Comparison of ENCODE assay signal across 8 cellular contexts in the genomic region with DNA sequence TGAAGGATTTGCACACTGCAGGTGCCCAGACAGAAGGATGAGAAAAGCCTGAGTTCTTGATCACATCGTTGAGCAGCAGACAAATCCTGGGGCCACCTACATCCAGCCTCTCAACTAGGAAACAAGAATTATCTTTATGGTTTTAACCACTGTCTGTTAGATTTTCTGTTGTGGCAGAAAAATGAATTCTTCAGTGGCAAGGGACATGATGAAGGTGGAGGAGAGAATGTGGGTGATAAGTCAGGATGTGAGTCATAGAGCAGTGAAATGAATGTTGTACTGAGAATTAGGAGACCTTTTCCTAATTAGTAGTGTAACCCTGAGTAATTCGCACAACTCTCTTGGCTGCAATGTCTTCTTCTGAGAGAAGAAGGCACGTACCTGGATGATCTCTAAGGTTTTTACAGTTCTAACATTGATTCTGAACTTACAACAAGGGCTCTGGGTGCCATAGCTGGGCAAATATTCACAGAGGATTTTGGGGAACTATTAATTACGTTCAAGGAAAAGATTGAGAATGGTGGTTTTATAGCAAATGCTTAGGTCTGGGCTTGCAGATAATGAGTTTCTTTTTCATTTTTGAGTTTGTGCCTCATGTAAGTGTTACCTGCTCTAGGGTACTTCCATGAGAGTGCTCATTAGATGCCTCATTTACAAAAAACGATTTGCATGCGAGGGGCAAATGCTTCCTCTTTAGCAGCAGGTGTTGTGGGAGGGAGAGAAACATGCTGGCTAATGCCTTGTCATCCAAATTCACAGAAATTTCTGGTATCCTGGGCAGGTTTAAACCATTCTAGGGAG.
DNase-seq lines count a peak whose midpoint lies in the region; ATAC-seq and TF ChIP-seq lines count a peak whose summit lies in the region.

No MANE protein-coding gene starts in this region.

- TF ChIP-seq CTCF in esophagus squamous epithelium (IDR thresholded peaks at IDR 0.05) = no peak

- ATAC-seq in GM18502 (IDR thresholded peaks at IDR 0.05; ENCODE audit: poor library complexity, unreplicated experiment) = peak; percentile 65
- peak; percentile 74 for ATAC-seq in HG02610 (IDR thresholded peaks at IDR 0.05; ENCODE audit: unreplicated experiment)
- ATAC-seq in HG03354 (IDR thresholded peaks at IDR 0.05; ENCODE audit: poor library complexity, severe bottlenecking, unreplicated experiment) = no peak

- H3K4me3 ChIP-seq in esophagus squamous epithelium = no peak overlapping the region

- 42 to 53% methylated on average over 6 of the region's 6 CpGs for WGBS in esophagus squamous epithelium, 2 donors

- no peaks in the 10 kb centered on the region for H3K27me3 ChIP-seq in esophagus squamous epithelium

- intact Hi-C loops in esophagus squamous epithelium (cut with DNase I) = no loop called here

- H3K36me3 ChIP-seq in esophagus squamous epithelium = no peaks in the 10 kb centered on the region

- peaks cover 0 to 32% (median 13%) of the 10 kb centered on the region in 3 donors for H3K4me1 ChIP-seq in esophagus squamous epithelium

- H3K27ac ChIP-seq in esophagus squamous epithelium = peak overlapping the region in 1 of 4 donors; percentile 14

- TF ChIP-seq POLR2A in esophagus squamous epithelium (IDR thresholded peaks at IDR 0.05) = no peak

- DNase-seq in RPMI7951 (ENCODE audit: low read depth) (peak; percentile 58), inferior parietal cortex (ENCODE audit: extremely low spot score) (peak; percentile 63), esophagus squamous epithelium (lab: John Stamatoyannopoulos, UW) (no peak), NCI-H524 (lab: John Stamatoyannopoulos, UW) (no peak)
- no peak for DNase-seq in activated effector memory CD4-positive, alpha-beta T cell treated with anti-CD3 and anti-CD28 coated beads, Interleukin-2, amount 50 U/mL, for 16 hours

- no peaks in the 10 kb centered on the region for H3K9me3 ChIP-seq in esophagus squamous epithelium

Comparison
In these comparisons a context has a peak if more than half of its experiments do, and no peak if none do; other contexts are left out.
1. DNase-seq: peak in RPMI7951 (single experiment) and inferior parietal cortex (single experiment); none in esophagus squamous epithelium (single experiment), NCI-H524 (0 of 2) and activated effector memory CD4-positive, alpha-beta T cell treated with anti-CD3 and anti-CD28 coated beads, Interleukin-2, amount 50 U/mL, for 16 hours (single experiment).